16 cellular contexts compared by ENCODE assay signal in genomic region chr17:45111838-45112237, GRCh38. TPM values are rescaled to one million over a fixed set of nuclear protein-coding genes. Genes with fewer than 3 reads are reported as not detected.
DNase-seq lines count a peak whose midpoint lies in the region; TF ChIP-seq lines count a peak whose summit lies in the region.
"Had no signal": no experiment of that assay in that cellular context is flagged by ENCODE, and none has a peak within 500 bp of the region (broad histone marks: within the 10 kb centered on the region; RNA-seq: fewer than 3 reads in every experiment).

No MANE protein-coding gene starts in this region.

- H3K27ac Mint-ChIP-seq in activated T-helper 2 cell treated with anti-CD3 and anti-CD28 coated beads, Interferon-gamma antibody, Interleukin-2, Interleukin-4, amounts not matched to agents 10 μg/mL and 5 μg/mL and 100 μg/mL, durations not matched to agents 14 hours and 24 hours and 36 hours, result no peak overlapping the region
- H3K27ac Mint-ChIP-seq: IgD-negative memory B cell; stimulated activated naive CD8-positive, alpha-beta T cell treated with anti-CD3 and anti-CD28 coated beads, Interleukin-15, Interleukin-2, amounts not matched to agents 100 ng/mL and 50 ng/mL, for 24 hours had no signal

- BruUV-seq in PC-9 (replicated peaks; lab: Mats Ljungman, UMichigan), result no TSS peak

- no peaks in the 10 kb centered on the region for H3K9me3 ChIP-seq in right atrium auricular region
- H3K9me3 ChIP-seq in PC-9 (ENCODE audit: insufficient read depth, low read depth), result no peaks in the 10 kb centered on the region

- TF ChIP-seq CTCF in right atrium auricular region (IDR thresholded peaks at IDR 0.05), result no peak
- no peak for TF ChIP-seq CTCF in dorsolateral prefrontal cortex (IDR thresholded peaks at IDR 0.05 in 54 of 56, conservative IDR thresholded peaks at IDR 0.05 in 2 of 56; ENCODE audit: low read depth in 1 of 56, partially characterized antibody in 56 of 56)
- no peak for TF ChIP-seq CTCF in PC-9 (conservative IDR thresholded peaks at IDR 0.05)

- H3K4me1 ChIP-seq in right atrium auricular region (peaks cover 0 to 54% of the 10 kb centered on the region in 2 donors), rectal smooth muscle tissue (ENCODE audit: control insufficient read depth, insufficient read depth, low read length) (peaks cover 13% of the 10 kb centered on the region), PC-9 (replicated peaks; ENCODE audit: insufficient read depth) (no peaks in the 10 kb centered on the region)

- DNase-seq in right atrium auricular region (ENCODE audit: low spot score) (no peak), cardiac septum (ENCODE audit: low spot score) (no peak), dorsolateral prefrontal cortex (no peak), PC-9 (no peak), MV-4-11 (lab: John Stamatoyannopoulos, UW) (no peak), cerebellum (ENCODE audit: low spot score) (no peak)
- DNase-seq in activated T-helper 2 cell treated with anti-CD3 and anti-CD28 coated beads, Interferon-gamma antibody, Interleukin-2, Interleukin-4, amounts not matched to agents 10 μg/mL and 5 μg/mL and 100 μg/mL, durations not matched to agents 14 hours and 24 hours and 36 hours (ENCODE audit: low spot score), result no peak
- DNase-seq: CD8-positive, alpha-beta memory T cell; effector memory CD4-positive, alpha-beta T cell; HCEC 1CT; NCI-H1105; NCI-H510A; OCI-M1 had no signal

- H3K27me3 Mint-ChIP-seq in activated T-helper 2 cell treated with anti-CD3 and anti-CD28 coated beads, Interferon-gamma antibody, Interleukin-2, Interleukin-4, amounts not matched to agents 10 μg/mL and 5 μg/mL and 100 μg/mL, durations not matched to agents 14 hours and 24 hours and 36 hours (ENCODE audit: low read depth), result peaks cover 2% of the 10 kb centered on the region
- H3K27me3 Mint-ChIP-seq: CD8-positive, alpha-beta memory T cell; IgD-negative memory B cell; stimulated activated naive CD8-positive, alpha-beta T cell treated with anti-CD3 and anti-CD28 coated beads, Interleukin-15, Interleukin-2, amounts not matched to agents 100 ng/mL and 50 ng/mL, for 24 hours had no signal

- peaks cover 55% of the 10 kb centered on the region for H3K36me3 ChIP-seq in right atrium auricular region
- H3K36me3 ChIP-seq in rectal smooth muscle tissue (ENCODE audit: control insufficient read depth, insufficient read depth, low read length), result peaks cover 20% of the 10 kb centered on the region
- H3K36me3 ChIP-seq in PC-9 (ENCODE audit: low read depth), result no peaks in the 10 kb centered on the region

- H3K79me2 ChIP-seq in PC-9 (ENCODE audit: low read depth), result no peaks in the 10 kb centered on the region

- no peaks in the 10 kb centered on the region for H3K4me1 Mint-ChIP-seq in activated T-helper 2 cell treated with anti-CD3 and anti-CD28 coated beads, Interferon-gamma antibody, Interleukin-2, Interleukin-4, amounts not matched to agents 10 μg/mL and 5 μg/mL and 100 μg/mL, durations not matched to agents 14 hours and 24 hours and 36 hours (ENCODE audit: low read depth)
- H3K4me1 Mint-ChIP-seq: CD8-positive, alpha-beta memory T cell had no signal

- no peaks in the 10 kb centered on the region for H3K27me3 ChIP-seq in right atrium auricular region
- no peaks in the 10 kb centered on the region for H3K27me3 ChIP-seq in dorsolateral prefrontal cortex
- H3K27me3 ChIP-seq in rectal smooth muscle tissue (ENCODE audit: control insufficient read depth, insufficient read depth, low read length), result no peaks in the 10 kb centered on the region
- H3K27me3 ChIP-seq in PC-9 (ENCODE audit: insufficient read depth, low read depth), result no peaks in the 10 kb centered on the region

- peak overlapping the region; percentile 86 to 93 for H3K27ac ChIP-seq in right atrium auricular region
- H3K27ac ChIP-seq in dorsolateral prefrontal cortex, result peak overlapping the region in 53 of 59 donors; percentile 15 to 86 (median 67)
- H3K27ac ChIP-seq in rectal smooth muscle tissue (ENCODE audit: low read depth, low read length), result peak overlapping the region; percentile 89
- no peak overlapping the region for H3K27ac ChIP-seq in PC-9

- no peak overlapping the region for H2AFZ ChIP-seq in PC-9

- H3K9me3 Mint-ChIP-seq in activated T-helper 2 cell treated with anti-CD3 and anti-CD28 coated beads, Interferon-gamma antibody, Interleukin-2, Interleukin-4, amounts not matched to agents 10 μg/mL and 5 μg/mL and 100 μg/mL, durations not matched to agents 14 hours and 24 hours and 36 hours, result no peaks in the 10 kb centered on the region
- H3K9me3 Mint-ChIP-seq: CD8-positive, alpha-beta memory T cell; IgD-negative memory B cell; stimulated activated naive CD8-positive, alpha-beta T cell treated with anti-CD3 and anti-CD28 coated beads, Interleukin-15, Interleukin-2, amounts not matched to agents 100 ng/mL and 50 ng/mL, for 24 hours had no signal

- POLR2A ChIA-PET in PC-9 (lab: Charles Lee; ENCODE audit: unreplicated experiment), result no interaction called here

- CTCF ChIA-PET in PC-9 (lab: Charles Lee), result interaction anchor here (0.7 to 1.2 kb wide), 2 partner anchors 23 to 51 kb away, joined by 3 read pairs; partner anchors contain the start of gene ACBD4

- peaks cover 5% of the 10 kb centered on the region for H3F3A ChIP-seq in PC-9 (ENCODE audit: insufficient read depth, low read depth)

- H3K4me3 ChIP-seq in right atrium auricular region (no peak overlapping the region), dorsolateral prefrontal cortex (no peak overlapping the region), rectal smooth muscle tissue (ENCODE audit: low read length) (no peak overlapping the region), PC-9 (no peak overlapping the region)

- no peaks in the 10 kb centered on the region for H3K9me2 ChIP-seq in PC-9 (ENCODE audit: insufficient read depth)

- H3K9ac ChIP-seq in rectal smooth muscle tissue (ENCODE audit: low read length), result no peak overlapping the region

- H3K4me3 Mint-ChIP-seq in activated T-helper 2 cell treated with anti-CD3 and anti-CD28 coated beads, Interferon-gamma antibody, Interleukin-2, Interleukin-4, amounts not matched to agents 10 μg/mL and 5 μg/mL and 100 μg/mL, durations not matched to agents 14 hours and 24 hours and 36 hours (ENCODE audit: low read depth), result no peak overlapping the region
- H3K4me3 Mint-ChIP-seq: CD8-positive, alpha-beta memory T cell; IgD-negative memory B cell; stimulated activated naive CD8-positive, alpha-beta T cell treated with anti-CD3 and anti-CD28 coated beads, Interleukin-15, Interleukin-2, amounts not matched to agents 100 ng/mL and 50 ng/mL, for 24 hours had no signal

- H3K36me3 Mint-ChIP-seq in activated T-helper 2 cell treated with anti-CD3 and anti-CD28 coated beads, Interferon-gamma antibody, Interleukin-2, Interleukin-4, amounts not matched to agents 10 μg/mL and 5 μg/mL and 100 μg/mL, durations not matched to agents 14 hours and 24 hours and 36 hours (ENCODE audit: low read depth), result peaks cover 14% of the 10 kb centered on the region
- H3K36me3 Mint-ChIP-seq: IgD-negative memory B cell had no signal

- intact Hi-C loops in cardiac septum (cut with DNase I), result loop anchor here (2.0 kb wide), 1 partner anchor 17 kb away; no protein-coding TSS in a partner anchor
- intact Hi-C loops in dorsolateral prefrontal cortex (cut with DNase I), result loop anchor here in 1 of 2 donors (5.0 kb wide), 1 partner anchor 190 kb away; no protein-coding TSS in a partner anchor
- intact Hi-C loops in PC-9 (cut with micrococcal nuclease; ENCODE audit: unreplicated experiment), result no loop called here
- intact Hi-C loops in activated T-helper 2 cell treated with anti-CD3 and anti-CD28 coated beads, Interferon-gamma antibody, Interleukin-2, Interleukin-4, amounts not matched to agents 10 μg/mL and 5 μg/mL and 100 μg/mL, durations not matched to agents 14 hours and 24 hours and 36 hours (cut with micrococcal nuclease), result no loop called here

- H4K20me1 ChIP-seq in PC-9 (ENCODE audit: insufficient read depth), result no peaks in the 10 kb centered on the region

- H3K4me2 ChIP-seq in PC-9, result no peak overlapping the region

RNA-seq across cellular contexts. Expression of gene PLCD3, which starts 20.5 kb away (rescaled TPM):
- total RNA-seq in right atrium auricular region (100 to 1,000 TPM; 102 to 156 TPM), cardiac septum (87.6 TPM), dorsolateral prefrontal cortex (100 to 1,000 TPM in 42 of 120 experiments, 10 to 100 TPM in 78; 51.7 to 195 (median 91.1) TPM), PC-9 (2021) (92.4 and 138 TPM in 2 replicates), cerebellum (9.5 TPM)
- 4.0 and 4.4 TPM in 2 replicates for total RNA-seq in activated T-helper 2 cell treated with anti-CD3 and anti-CD28 coated beads, Interferon-gamma antibody, Interleukin-2, Interleukin-4, amounts not matched to agents 10 μg/mL and 5 μg/mL and 100 μg/mL, durations not matched to agents 14 hours and 24 hours and 36 hours

RNA-seq across cellular contexts. Expression of gene ACBD4, which starts 23.6 kb away (rescaled TPM):
- total RNA-seq in right atrium auricular region, result 1 to 10 TPM; 9.0 to 9.4 TPM
- total RNA-seq in cardiac septum, result 6.4 TPM
- 10 to 100 TPM; 15.7 to 37.1 (median 23.9) TPM for total RNA-seq in dorsolateral prefrontal cortex
- total RNA-seq in PC-9 (2021), result 14.6 and 19.5 TPM in 2 replicates
- 12.8 and 15.9 TPM in 2 replicates for total RNA-seq in activated T-helper 2 cell treated with anti-CD3 and anti-CD28 coated beads, Interferon-gamma antibody, Interleukin-2, Interleukin-4, amounts not matched to agents 10 μg/mL and 5 μg/mL and 100 μg/mL, durations not matched to agents 14 hours and 24 hours and 36 hours
- total RNA-seq in cerebellum, result 1.9 TPM

RNA-seq across cellular contexts. Expression of gene HEXIM1, which starts 36.4 kb away (rescaled TPM):
- total RNA-seq in right atrium auricular region (10 to 100 TPM; 16.4 to 31.1 TPM), cardiac septum (19.8 TPM), dorsolateral prefrontal cortex (10 to 100 TPM; 21.0 to 74.9 (median 50.4) TPM), PC-9 (2021) (49.3 and 64.9 TPM in 2 replicates), cerebellum (5.4 TPM)
- total RNA-seq in activated T-helper 2 cell treated with anti-CD3 and anti-CD28 coated beads, Interferon-gamma antibody, Interleukin-2, Interleukin-4, amounts not matched to agents 10 μg/mL and 5 μg/mL and 100 μg/mL, durations not matched to agents 14 hours and 24 hours and 36 hours, result 46.4 and 48.1 TPM in 2 replicates

RNA-seq across cellular contexts. Expression of gene HEXIM2, which starts 49.8 kb away (rescaled TPM):
- 1 to 10 TPM; 3.1 to 6.8 TPM for total RNA-seq in right atrium auricular region
- 3.3 TPM for total RNA-seq in cardiac septum
- 10 to 100 TPM in 73 of 120 experiments, 1 to 10 TPM in 47; 5.1 to 16.7 (median 10.8) TPM for total RNA-seq in dorsolateral prefrontal cortex
- 22.4 and 32.2 TPM in 2 replicates for total RNA-seq in PC-9 (2021)
- 7.5 and 7.8 TPM in 2 replicates for total RNA-seq in activated T-helper 2 cell treated with anti-CD3 and anti-CD28 coated beads, Interferon-gamma antibody, Interleukin-2, Interleukin-4, amounts not matched to agents 10 μg/mL and 5 μg/mL and 100 μg/mL, durations not matched to agents 14 hours and 24 hours and 36 hours
- total RNA-seq in cerebellum, result 4.7 TPM

RNA-seq across cellular contexts. Expression of gene NMT1, which starts 50.7 kb away (rescaled TPM):
- total RNA-seq in right atrium auricular region, result 10 to 100 TPM; 44.6 to 52.7 TPM
- total RNA-seq in cardiac septum, result 74.8 TPM
- total RNA-seq in dorsolateral prefrontal cortex, result 100 to 1,000 TPM; 111 to 220 (median 159) TPM
- total RNA-seq in PC-9 (2021), result 103 and 132 TPM in 2 replicates
- total RNA-seq in activated T-helper 2 cell treated with anti-CD3 and anti-CD28 coated beads, Interferon-gamma antibody, Interleukin-2, Interleukin-4, amounts not matched to agents 10 μg/mL and 5 μg/mL and 100 μg/mL, durations not matched to agents 14 hours and 24 hours and 36 hours, result 165 and 173 TPM in 2 replicates
- 30.4 TPM for total RNA-seq in cerebellum
